Comparison of ENCODE assay signal across 9 cellular contexts in the genomic region with DNA sequence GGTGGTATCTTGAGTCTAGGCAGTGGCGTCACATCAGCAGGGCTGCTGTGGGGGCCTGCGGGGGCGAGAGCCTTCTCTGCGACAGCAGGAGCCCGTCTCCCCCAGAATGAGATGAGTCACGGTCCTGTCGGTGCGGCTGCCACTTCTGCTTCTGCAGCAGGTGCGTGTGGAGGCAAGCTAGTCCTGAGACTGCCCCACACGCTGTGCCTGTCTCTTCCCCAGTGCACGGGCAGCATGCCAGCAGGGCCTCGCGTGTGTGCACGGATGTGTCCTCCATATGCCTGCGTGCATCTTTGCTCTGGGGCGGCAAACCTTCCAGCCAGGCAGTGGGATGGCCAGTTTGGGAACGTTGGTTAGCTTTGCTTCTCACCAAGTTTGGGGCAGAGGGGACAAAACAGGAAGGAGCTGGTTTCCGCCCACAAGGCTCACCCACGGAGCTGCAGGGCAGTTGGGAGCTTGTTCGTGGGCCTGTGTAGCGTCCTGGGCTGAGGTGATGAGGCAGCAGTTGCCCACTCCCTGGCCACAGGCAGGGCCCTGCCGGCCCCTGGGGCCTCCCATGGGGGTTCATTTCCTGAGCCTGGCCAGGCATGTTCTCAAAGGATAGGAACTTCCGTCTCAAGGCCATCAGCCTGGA.
DNase-seq lines count a peak whose midpoint lies in the region; ATAC-seq and TF ChIP-seq lines count a peak whose summit lies in the region.
"Had no signal": no experiment of that assay in that cellular context is flagged by ENCODE, and none has a peak within 500 bp of the region (broad histone marks: within the 10 kb centered on the region; RNA-seq: fewer than 3 reads in every experiment).

No MANE protein-coding gene starts in this region.

- peak overlapping the region; percentile 92 for H3K27ac Mint-ChIP-seq in T-helper 1 cell treated with Interleukin-12 subunit alpha and Interleukin-12 subunit beta and Interleukin-4 antibody, amounts not matched to agents 30 μg/mL and 1 μg/mL, for 36 hours
- no peak overlapping the region for H3K27ac Mint-ChIP-seq in HFFc6

- POLR2A ChIA-PET in A673 (lab: Charles Lee; ENCODE audit: low non-redundant PET): no interaction called here

- H3K4me3 ChIP-seq in A673 (ENCODE audit: low read depth, low read length, poor library complexity, severe bottlenecking): no peak overlapping the region
- H3K4me3 ChIP-seq in liver (ENCODE audit: low read depth in 1 of 3, low read length in 3 of 3): no peak overlapping the region

- CTCF ChIA-PET in A673 (lab: Charles Lee): no interaction called here

- TF ChIP-seq CTCF in A673 (conservative IDR thresholded peaks at IDR 0.05; ENCODE audit: low read depth, low read length) (no peak), liver (IDR thresholded peaks at IDR 0.05; ENCODE audit: low read depth, low read length, missing input control) (no peak), HFFc6 (IDR thresholded peaks at IDR 0.05) (no peak)

- peak; percentile 80 for DNase-seq in A673 (ENCODE audit: low spot score)
- DNase-seq in amniotic epithelial cell (ENCODE audit: low read depth): peak; percentile 52
- peak; percentile 61 for DNase-seq in stimulated activated CD8-positive, alpha-beta memory T cell treated with anti-CD3 and anti-CD28 coated beads, Interleukin-15, amount 100 ng/mL, for 1 hour (ENCODE audit: low read depth)
- no peak for DNase-seq in HFFc6

- H3K27ac ChIP-seq in A673 (ENCODE audit: low read depth, low read length, poor library complexity, severe bottlenecking) (peak overlapping the region; percentile 53), liver (ENCODE audit: low read depth in 1 of 2, low read length in 2 of 2) (peak overlapping the region; percentile 52)
- H3K27ac ChIP-seq: C4-2B had no signal

- intact Hi-C loops in A673 (cut with micrococcal nuclease; ENCODE audit: unreplicated experiment): no loop called here

- no peaks in the 10 kb centered on the region for H3K27me3 Mint-ChIP-seq in T-helper 1 cell treated with Interleukin-12 subunit alpha and Interleukin-12 subunit beta and Interleukin-4 antibody, amounts not matched to agents 30 μg/mL and 1 μg/mL, for 36 hours (ENCODE audit: low read depth)
- peaks cover 8% of the 10 kb centered on the region for H3K27me3 Mint-ChIP-seq in HFFc6 (ENCODE audit: insufficient read depth)

- TF ChIP-seq RAD21 in liver (IDR thresholded peaks at IDR 0.05): no peak

- H3K36me3 ChIP-seq in A673 (ENCODE audit: insufficient read depth, low read length, poor library complexity, severe bottlenecking) (peaks cover 3% of the 10 kb centered on the region), liver (ENCODE audit: control insufficient read depth in 4 of 4, insufficient read depth in 3 of 4, low read depth in 1 of 4, low read length in 3 of 4) (peaks cover 2 to 24% (median 9%) of the 10 kb centered on the region in 4 donors)

- peaks cover 17% of the 10 kb centered on the region for H3K36me3 Mint-ChIP-seq in T-helper 1 cell treated with Interleukin-12 subunit alpha and Interleukin-12 subunit beta and Interleukin-4 antibody, amounts not matched to agents 30 μg/mL and 1 μg/mL, for 36 hours (ENCODE audit: low read depth)
- H3K36me3 Mint-ChIP-seq in HFFc6 (ENCODE audit: low read depth): peaks cover 24% of the 10 kb centered on the region

- H3K27me3 ChIP-seq in A673 (replicated peaks; ENCODE audit: insufficient read depth, low read depth, low read length, poor library complexity) (no peaks in the 10 kb centered on the region), liver (ENCODE audit: control insufficient read depth in 4 of 4, insufficient read depth in 4 of 4, low read length in 3 of 4) (no peaks in the 10 kb centered on the region)

- BruUV-seq in A673 (replicated peaks; lab: Mats Ljungman, UMichigan): no TSS peak

- peaks cover 15% of the 10 kb centered on the region for H3K4me1 ChIP-seq in A673 (ENCODE audit: insufficient read depth, low read length, poor library complexity, severe bottlenecking)
- H3K4me1 ChIP-seq in liver (ENCODE audit: control insufficient read depth in 4 of 4, insufficient read depth in 4 of 4, low read length in 3 of 4): peaks cover 0 to 7% (median 1%) of the 10 kb centered on the region in 4 donors

- no peaks in the 10 kb centered on the region for H3K9me3 ChIP-seq in A673 (ENCODE audit: low read depth, low read length, poor library complexity, severe bottlenecking)
- no peaks in the 10 kb centered on the region for H3K9me3 ChIP-seq in liver (ENCODE audit: control insufficient read depth in 4 of 4, low read length in 3 of 4)

- peaks cover 51% of the 10 kb centered on the region for H3K4me1 Mint-ChIP-seq in T-helper 1 cell treated with Interleukin-12 subunit alpha and Interleukin-12 subunit beta and Interleukin-4 antibody, amounts not matched to agents 30 μg/mL and 1 μg/mL, for 36 hours (ENCODE audit: low read depth)
- H3K4me1 Mint-ChIP-seq in HFFc6 (ENCODE audit: low read depth): peaks cover 41% of the 10 kb centered on the region

- no peaks in the 10 kb centered on the region for H3K9me3 Mint-ChIP-seq in T-helper 1 cell treated with Interleukin-12 subunit alpha and Interleukin-12 subunit beta and Interleukin-4 antibody, amounts not matched to agents 30 μg/mL and 1 μg/mL, for 36 hours
- H3K9me3 Mint-ChIP-seq in HFFc6: no peaks in the 10 kb centered on the region

- WGBS in liver: 75% methylated on average over 23 of the region's 23 CpGs

- ATAC-seq in GM19043 (IDR thresholded peaks at IDR 0.05; ENCODE audit: low read depth, unreplicated experiment) (peak; percentile 83), HG03354 (IDR thresholded peaks at IDR 0.05; ENCODE audit: poor library complexity, severe bottlenecking, unreplicated experiment) (peak; percentile 93)

- no peak overlapping the region for H3K9ac ChIP-seq in liver (ENCODE audit: low read depth in 1 of 2, low read length in 2 of 2)

- H3K4me3 Mint-ChIP-seq in T-helper 1 cell treated with Interleukin-12 subunit alpha and Interleukin-12 subunit beta and Interleukin-4 antibody, amounts not matched to agents 30 μg/mL and 1 μg/mL, for 36 hours: peak overlapping the region; percentile 63
- no peak overlapping the region for H3K4me3 Mint-ChIP-seq in HFFc6

TF ChIP-seq in liver, 16 proteins besides CTCF, POLR2A, EP300 and RAD21 (continues in another document):
- TF ChIP-seq, protein P1, sequence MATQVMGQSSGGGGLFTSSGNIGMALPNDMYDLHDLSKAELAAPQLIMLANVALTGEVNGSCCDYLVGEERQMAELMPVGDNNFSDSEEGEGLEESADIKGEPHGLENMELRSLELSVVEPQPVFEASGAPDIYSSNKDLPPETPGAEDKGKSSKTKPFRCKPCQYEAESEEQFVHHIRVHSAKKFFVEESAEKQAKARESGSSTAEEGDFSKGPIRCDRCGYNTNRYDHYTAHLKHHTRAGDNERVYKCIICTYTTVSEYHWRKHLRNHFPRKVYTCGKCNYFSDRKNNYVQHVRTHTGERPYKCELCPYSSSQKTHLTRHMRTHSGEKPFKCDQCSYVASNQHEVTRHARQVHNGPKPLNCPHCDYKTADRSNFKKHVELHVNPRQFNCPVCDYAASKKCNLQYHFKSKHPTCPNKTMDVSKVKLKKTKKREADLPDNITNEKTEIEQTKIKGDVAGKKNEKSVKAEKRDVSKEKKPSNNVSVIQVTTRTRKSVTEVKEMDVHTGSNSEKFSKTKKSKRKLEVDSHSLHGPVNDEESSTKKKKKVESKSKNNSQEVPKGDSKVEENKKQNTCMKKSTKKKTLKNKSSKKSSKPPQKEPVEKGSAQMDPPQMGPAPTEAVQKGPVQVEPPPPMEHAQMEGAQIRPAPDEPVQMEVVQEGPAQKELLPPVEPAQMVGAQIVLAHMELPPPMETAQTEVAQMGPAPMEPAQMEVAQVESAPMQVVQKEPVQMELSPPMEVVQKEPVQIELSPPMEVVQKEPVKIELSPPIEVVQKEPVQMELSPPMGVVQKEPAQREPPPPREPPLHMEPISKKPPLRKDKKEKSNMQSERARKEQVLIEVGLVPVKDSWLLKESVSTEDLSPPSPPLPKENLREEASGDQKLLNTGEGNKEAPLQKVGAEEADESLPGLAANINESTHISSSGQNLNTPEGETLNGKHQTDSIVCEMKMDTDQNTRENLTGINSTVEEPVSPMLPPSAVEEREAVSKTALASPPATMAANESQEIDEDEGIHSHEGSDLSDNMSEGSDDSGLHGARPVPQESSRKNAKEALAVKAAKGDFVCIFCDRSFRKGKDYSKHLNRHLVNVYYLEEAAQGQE (IDR thresholded peaks at IDR 0.05): no peak
- TF ChIP-seq EGR1 (IDR thresholded peaks at IDR 0.05; ENCODE audit: low read depth in 2 of 2) (no peak), JUND (IDR thresholded peaks at IDR 0.05) (no peak), RXRA (IDR thresholded peaks at IDR 0.05) (no peak), HNF4G (IDR thresholded peaks at IDR 0.05) (no peak), FOXA1 (IDR thresholded peaks at IDR 0.05) (no peak), NR2F2 (IDR thresholded peaks at IDR 0.05) (no peak), TAF1 (conservative IDR thresholded peaks at IDR 0.05) (no peak), HNF4A (conservative IDR thresholded peaks at IDR 0.05) (no peak), FOXA2 (IDR thresholded peaks at IDR 0.05) (no peak), YY1 (IDR thresholded peaks at IDR 0.05) (no peak), GABPA (IDR thresholded peaks at IDR 0.05 in 1 of 2, conservative IDR thresholded peaks at IDR 0.05 in 1 of 2) (no peak)
- TF ChIP-seq, protein P2, sequence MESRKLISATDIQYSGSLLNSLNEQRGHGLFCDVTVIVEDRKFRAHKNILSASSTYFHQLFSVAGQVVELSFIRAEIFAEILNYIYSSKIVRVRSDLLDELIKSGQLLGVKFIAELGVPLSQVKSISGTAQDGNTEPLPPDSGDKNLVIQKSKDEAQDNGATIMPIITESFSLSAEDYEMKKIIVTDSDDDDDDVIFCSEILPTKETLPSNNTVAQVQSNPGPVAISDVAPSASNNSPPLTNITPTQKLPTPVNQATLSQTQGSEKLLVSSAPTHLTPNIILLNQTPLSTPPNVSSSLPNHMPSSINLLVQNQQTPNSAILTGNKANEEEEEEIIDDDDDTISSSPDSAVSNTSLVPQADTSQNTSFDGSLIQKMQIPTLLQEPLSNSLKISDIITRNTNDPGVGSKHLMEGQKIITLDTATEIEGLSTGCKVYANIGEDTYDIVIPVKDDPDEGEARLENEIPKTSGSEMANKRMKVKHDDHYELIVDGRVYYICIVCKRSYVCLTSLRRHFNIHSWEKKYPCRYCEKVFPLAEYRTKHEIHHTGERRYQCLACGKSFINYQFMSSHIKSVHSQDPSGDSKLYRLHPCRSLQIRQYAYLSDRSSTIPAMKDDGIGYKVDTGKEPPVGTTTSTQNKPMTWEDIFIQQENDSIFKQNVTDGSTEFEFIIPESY (IDR thresholded peaks at IDR 0.05): no peak
- TF ChIP-seq, protein P3, sequence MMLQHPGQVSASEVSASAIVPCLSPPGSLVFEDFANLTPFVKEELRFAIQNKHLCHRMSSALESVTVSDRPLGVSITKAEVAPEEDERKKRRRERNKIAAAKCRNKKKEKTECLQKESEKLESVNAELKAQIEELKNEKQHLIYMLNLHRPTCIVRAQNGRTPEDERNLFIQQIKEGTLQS (IDR thresholded peaks at IDR 0.05): no peak
- TF ChIP-seq, protein P4, sequence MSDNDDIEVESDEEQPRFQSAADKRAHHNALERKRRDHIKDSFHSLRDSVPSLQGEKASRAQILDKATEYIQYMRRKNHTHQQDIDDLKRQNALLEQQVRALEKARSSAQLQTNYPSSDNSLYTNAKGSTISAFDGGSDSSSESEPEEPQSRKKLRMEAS (IDR thresholded peaks at IDR 0.05): no peak
